19 cellular contexts compared by ENCODE assay signal in the genomic region with DNA sequence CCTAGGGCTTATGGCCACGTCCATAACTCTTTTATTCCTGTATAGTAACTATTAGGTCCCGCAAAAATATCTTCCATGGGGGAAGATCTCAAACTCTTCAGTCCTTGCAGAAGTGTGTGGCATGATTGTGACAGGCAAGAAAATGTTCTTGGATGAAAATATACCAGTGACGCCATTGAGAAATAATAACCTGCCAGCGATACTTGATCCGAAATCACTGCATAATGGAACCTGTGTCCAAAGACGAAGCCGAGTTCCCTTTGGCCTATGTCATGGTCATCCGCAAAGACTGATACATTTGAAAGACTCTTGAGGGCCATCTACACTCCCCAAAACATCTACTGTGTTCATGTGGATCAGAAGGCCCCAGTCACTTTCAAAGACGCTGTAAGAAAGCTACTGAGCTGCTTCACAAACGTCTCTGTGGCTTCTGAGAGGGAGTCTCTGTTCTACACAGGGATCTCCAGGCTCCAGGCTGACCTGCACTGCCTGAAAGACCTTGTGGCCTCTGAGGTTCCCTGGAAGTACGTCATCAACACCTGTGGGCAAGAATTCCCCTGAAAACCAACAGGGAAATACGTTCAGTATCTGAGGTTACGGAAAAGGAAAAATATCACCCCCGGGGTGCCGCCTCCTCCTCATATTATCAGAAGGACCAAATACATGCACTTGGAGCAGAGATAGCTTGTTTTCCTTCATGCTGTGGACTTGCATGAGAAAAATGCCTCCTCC. TPM values are rescaled to one million over a fixed set of nuclear protein-coding genes. Genes with fewer than 3 reads are reported as not detected.
DNase-seq lines count a peak whose midpoint lies in the region; ATAC-seq, FAIRE-seq and TF ChIP-seq lines count a peak whose summit lies in the region.
"Had no signal": no experiment of that assay in that cellular context is flagged by ENCODE, and none has a peak within 500 bp of the region (broad histone marks: within the 10 kb centered on the region; RNA-seq: fewer than 3 reads in every experiment).

No MANE protein-coding gene starts in this region.

- no peak overlapping the region for H3K27ac Mint-ChIP-seq in MCF 10A (ENCODE audit: low read depth, unreplicated experiment)
- H3K27ac Mint-ChIP-seq in neural progenitor cell, result no peak overlapping the region
- no peak overlapping the region for H3K27ac Mint-ChIP-seq in activated naive CD4-positive, alpha-beta T cell treated with anti-CD3 and anti-CD28 coated beads for 36 hours
- H3K27ac Mint-ChIP-seq: CD14-positive monocyte; CD8-positive, alpha-beta T cell; GM23338 had no signal

- FAIRE-seq in K562 (lab: Jason Lieb, UNC), result no peak
- FAIRE-seq: D721Med, HTR-8/SVneo had no signal

- TF ChIP-seq CTCF in mammary epithelial cell (conservative IDR thresholded peaks at IDR 0.05 in 1 of 2, IDR thresholded peaks at IDR 0.05 in 1 of 2; ENCODE audit: extremely low read depth in 1 of 2, insufficient read depth in 1 of 2, low read depth in 1 of 2, low read length in 2 of 2) (no peak), MCF 10A (IDR thresholded peaks at IDR 0.05; ENCODE audit: unreplicated experiment) (no peak), K562 (IDR thresholded peaks at IDR 0.05 in 2 of 3, conservative IDR thresholded peaks at IDR 0.05 in 1 of 3; ENCODE audit: insufficient read depth in 2 of 3, low read depth in 1 of 3, low read length in 3 of 3) (no peak), neural progenitor cell (IDR thresholded peaks at IDR 0.05) (no peak)

- H2AFZ ChIP-seq in mammary epithelial cell (ENCODE audit: low read depth, low read length), result peak overlapping the region; percentile 3
- peak overlapping the region; percentile 30 for H2AFZ ChIP-seq in K562 (ENCODE audit: low read depth, low read length)
- H2AFZ ChIP-seq in neural progenitor cell (replicated peaks), result peak overlapping the region; percentile 26
- H2AFZ ChIP-seq: GM23338 had no signal

- H3K9me3 ChIP-seq in mammary epithelial cell (replicated peaks; ENCODE audit: insufficient read depth, low read length), result no peaks in the 10 kb centered on the region
- H3K9me3 ChIP-seq in K562 (replicated peaks; ENCODE audit: control insufficient read depth, insufficient read depth, low read depth, low read length), result no peaks in the 10 kb centered on the region
- H3K9me3 ChIP-seq in neural progenitor cell (ENCODE audit: low read depth), result no peaks in the 10 kb centered on the region
- H3K9me3 ChIP-seq: HAP-1 had no signal

- H4K20me1 ChIP-seq in mammary epithelial cell (ENCODE audit: insufficient read depth, low read length) (no peaks in the 10 kb centered on the region), K562 (replicated peaks; ENCODE audit: control insufficient read depth, insufficient read depth, low read length) (no peaks in the 10 kb centered on the region), neural progenitor cell (ENCODE audit: low read depth) (no peaks in the 10 kb centered on the region)

- in situ Hi-C loops in mammary epithelial cell (cut with MboI; ENCODE audit: low sequenced_read_pairs in 2 of 2) (loop anchor here (10.0 kb wide), 2 partner anchors 181 to 291 kb away; partner anchors contain the start of genes C6orf52 (in 1 of the 2) and PAK1IP1 (in 1 of the 2)), K562 (cut with MboI) (no loop called here)

- H3K9me3 Mint-ChIP-seq in MCF 10A (ENCODE audit: unreplicated experiment) (no peaks in the 10 kb centered on the region), neural progenitor cell (no peaks in the 10 kb centered on the region)
- H3K9me3 Mint-ChIP-seq in activated naive CD4-positive, alpha-beta T cell treated with anti-CD3 and anti-CD28 coated beads for 36 hours, result no peaks in the 10 kb centered on the region
- H3K9me3 Mint-ChIP-seq: CD14-positive monocyte; CD8-positive, alpha-beta T cell; GM23338 had no signal

- no peak for DNase-seq in mammary epithelial cell
- no peak for DNase-seq in MCF 10A (ENCODE audit: unreplicated experiment)
- peak in 1 of 4 experiments; percentile 19 for DNase-seq in K562 (ENCODE audit: extremely low read depth in 1 of 4, low spot score in 3 of 4)
- DNase-seq in neural progenitor cell (ENCODE audit: low spot score), result no peak
- DNase-seq in stimulated activated naive CD8-positive, alpha-beta T cell treated with anti-CD3 and anti-CD28 coated beads, Interleukin-15, Interleukin-2, amounts not matched to agents 100 U/mL and 50 U/mL, for 24 hours, result no peak
- DNase-seq in NCI-H2107 (lab: John Stamatoyannopoulos, UW), result no peak
- no peak for DNase-seq in activated naive CD4-positive, alpha-beta T cell treated with anti-CD3 and anti-CD28 coated beads for 36 hours
- DNase-seq: CD8-positive, alpha-beta T cell; COR-L47; DMS153; DMS79 treated with DMSO at 0.1 percent for 48 hours; GF-D8 had no signal

- H3K4me2 ChIP-seq in mammary epithelial cell (ENCODE audit: insufficient read depth, low read depth, low read length) (no peak overlapping the region), K562 (ENCODE audit: insufficient read depth, low read length) (no peak overlapping the region), neural progenitor cell (no peak overlapping the region)
- H3K4me2 ChIP-seq: GM23338 had no signal

- no peak overlapping the region for H3K4me3 ChIP-seq in mammary epithelial cell (replicated peaks in 1 of 3; ENCODE audit: insufficient read depth in 1 of 3, low read depth in 2 of 3, low read length in 3 of 3)
- H3K4me3 ChIP-seq in K562, result no peak overlapping the region
- H3K4me3 ChIP-seq in neural progenitor cell, result no peak overlapping the region
- H3K4me3 ChIP-seq: GM23338, HAP-1 had no signal

- dilution Hi-C loops in mammary epithelial cell (cut with HindIII; ENCODE audit: low sequenced_read_pairs), result loop anchor here (25.0 kb wide), 1 partner anchor 298 kb away; no protein-coding TSS in a partner anchor

- H3K27ac ChIP-seq in mammary epithelial cell (ENCODE audit: insufficient read depth, low read depth, low read length), result no peak overlapping the region
- H3K27ac ChIP-seq in K562 (ENCODE audit: extremely low read depth, low read depth, low read length), result no peak overlapping the region
- H3K27ac ChIP-seq in neural progenitor cell, result no peak overlapping the region
- H3K27ac ChIP-seq: 22Rv1 had no signal

- H3K79me2 ChIP-seq in mammary epithelial cell (ENCODE audit: insufficient read depth, low read length), result no peaks in the 10 kb centered on the region
- H3K79me2 ChIP-seq in K562 (ENCODE audit: control insufficient read depth, insufficient read depth, low read length), result no peaks in the 10 kb centered on the region
- no peaks in the 10 kb centered on the region for H3K79me2 ChIP-seq in neural progenitor cell (ENCODE audit: low read depth)

- H3F3A ChIP-seq in neural progenitor cell (ENCODE audit: low read depth), result peaks cover 12% of the 10 kb centered on the region

- CTCF ChIA-PET in mammary epithelial cell (lab: Charles Lee; ENCODE audit: low non-redundant PET), result no interaction called here
- CTCF ChIA-PET in MCF 10A (lab: Yijun Ruan, JAX), result no interaction called here
- CTCF ChIA-PET in K562 (lab: Yijun Ruan, JAX; ENCODE audit: low intra/inter-chr PET ratio), result no interaction called here
- CTCF ChIA-PET in activated naive CD4-positive, alpha-beta T cell treated with anti-CD3 and anti-CD28 coated beads for 36 hours (lab: Charles Lee), result no interaction called here

- H3K27me3 ChIP-seq in mammary epithelial cell (ENCODE audit: insufficient read depth, low read length) (no peaks in the 10 kb centered on the region), K562 (ENCODE audit: control insufficient read depth in 2 of 2, insufficient read depth in 2 of 2, low read length in 2 of 2) (no peaks in the 10 kb centered on the region), neural progenitor cell (no peaks in the 10 kb centered on the region)

- no peak for TF ChIP-seq POLR2A in K562 (conservative IDR thresholded peaks at IDR 0.05)

- no peak for TF ChIP-seq RAD21 in K562 (CRISPR knock-in tag; conservative IDR thresholded peaks at IDR 0.05 in 1 of 2, IDR thresholded peaks at IDR 0.05 in 1 of 2)

- no peaks in the 10 kb centered on the region for H3K36me3 ChIP-seq in mammary epithelial cell (ENCODE audit: insufficient read depth, low read length)
- H3K36me3 ChIP-seq in K562 (ENCODE audit: control insufficient read depth, insufficient read depth, low read length), result no peaks in the 10 kb centered on the region
- no peaks in the 10 kb centered on the region for H3K36me3 ChIP-seq in neural progenitor cell
- H3K36me3 ChIP-seq: HAP-1 had no signal

- POLR2A ChIA-PET in MCF 10A (lab: Yijun Ruan, JAX), result interaction anchor here (0.6 kb wide), 1 partner anchor 38 kb away, joined by 3 read pairs; no protein-coding TSS in a partner anchor
- POLR2A ChIA-PET in K562 (lab: Yijun Ruan, JAX), result interaction anchor here (0.5 kb wide), 1 partner anchor 16 kb away, joined by 3 read pairs; no protein-coding TSS in a partner anchor

- BruUV-seq in mammary epithelial cell (replicated peaks; lab: Mats Ljungman, UMichigan) (no TSS peak), MCF 10A (replicated peaks; lab: Mats Ljungman, UMichigan) (no TSS peak), K562 (replicated peaks; lab: Mats Ljungman, UMichigan) (no TSS peak)

- 79% methylated on average over 15 of the region's 15 CpGs for WGBS in mammary epithelial cell (ENCODE audit: low coverage, missing lambda C conversion rate)
- WGBS in K562 (ENCODE audit: insufficient coverage, low coverage, missing lambda C conversion rate), result 48% methylated on average over 15 of the region's 15 CpGs

- no peaks in the 10 kb centered on the region for H3K27me3 Mint-ChIP-seq in MCF 10A (ENCODE audit: insufficient read depth, unreplicated experiment)
- H3K27me3 Mint-ChIP-seq in neural progenitor cell (ENCODE audit: insufficient read depth, low read depth), result peaks cover 2% of the 10 kb centered on the region
- peaks cover 5% of the 10 kb centered on the region for H3K27me3 Mint-ChIP-seq in activated naive CD4-positive, alpha-beta T cell treated with anti-CD3 and anti-CD28 coated beads for 36 hours (ENCODE audit: low read depth)

- intact Hi-C loops in mammary epithelial cell (cut with micrococcal nuclease), result no loop called here
- intact Hi-C loops in MCF 10A (cut with micrococcal nuclease), result no loop called here
- intact Hi-C loops in K562 (cut with micrococcal nuclease), result loop anchor here (5.0 kb wide), 1 partner anchor 193 kb away; no protein-coding TSS in a partner anchor
- intact Hi-C loops in activated naive CD4-positive, alpha-beta T cell treated with anti-CD3 and anti-CD28 coated beads for 36 hours (cut with micrococcal nuclease), result no loop called here

- H3K9ac ChIP-seq in mammary epithelial cell (ENCODE audit: insufficient read depth, low read length) (no peak overlapping the region), K562 (ENCODE audit: insufficient read depth in 1 of 2, low read depth in 2 of 2, low read length in 2 of 2) (no peak overlapping the region), neural progenitor cell (no peak overlapping the region)

- H3K4me3 Mint-ChIP-seq in MCF 10A (ENCODE audit: unreplicated experiment) (no peak overlapping the region), neural progenitor cell (no peak overlapping the region)
- no peak overlapping the region for H3K4me3 Mint-ChIP-seq in activated naive CD4-positive, alpha-beta T cell treated with anti-CD3 and anti-CD28 coated beads for 36 hours
- H3K4me3 Mint-ChIP-seq: CD14-positive monocyte; CD8-positive, alpha-beta T cell; GM23338 had no signal

- H3K36me3 Mint-ChIP-seq in MCF 10A (ENCODE audit: insufficient read depth, unreplicated experiment) (no peaks in the 10 kb centered on the region), neural progenitor cell (no peaks in the 10 kb centered on the region)
- H3K36me3 Mint-ChIP-seq in activated naive CD4-positive, alpha-beta T cell treated with anti-CD3 and anti-CD28 coated beads for 36 hours (ENCODE audit: low read depth), result no peaks in the 10 kb centered on the region
- H3K36me3 Mint-ChIP-seq: CD14-positive monocyte; CD8-positive, alpha-beta T cell had no signal

- TF ChIP-seq EP300 in K562 (IDR thresholded peaks at IDR 0.05; ENCODE audit: low read length), result no peak

- no peaks in the 10 kb centered on the region for H3K9me1 ChIP-seq in K562 (ENCODE audit: control insufficient read depth, insufficient read depth, low read length)

- no peaks in the 10 kb centered on the region for H3K4me1 ChIP-seq in mammary epithelial cell (ENCODE audit: insufficient read depth, low read length)
- H3K4me1 ChIP-seq in K562 (replicated peaks in 1 of 2; ENCODE audit: control insufficient read depth in 2 of 2, insufficient read depth in 2 of 2, low read length in 2 of 2), result peaks cover 13% of the 10 kb centered on the region in 2 experiments
- H3K4me1 ChIP-seq in neural progenitor cell, result peaks cover 9% of the 10 kb centered on the region

- H3K4me1 Mint-ChIP-seq in MCF 10A (ENCODE audit: insufficient read depth, unreplicated experiment) (peaks cover 13% of the 10 kb centered on the region), neural progenitor cell (peaks cover 7% of the 10 kb centered on the region)
- H3K4me1 Mint-ChIP-seq in activated naive CD4-positive, alpha-beta T cell treated with anti-CD3 and anti-CD28 coated beads for 36 hours (ENCODE audit: low read depth), result no peaks in the 10 kb centered on the region

- no peak for ATAC-seq in K562
- peak; percentile 32 for ATAC-seq in stimulated activated naive CD8-positive, alpha-beta T cell treated with anti-CD3 and anti-CD28 coated beads, Interleukin-15, Interleukin-2, amounts not matched to agents 100 U/mL and 50 U/mL, for 24 hours
- ATAC-seq in HG03378 (IDR thresholded peaks at IDR 0.05; ENCODE audit: unreplicated experiment), result no peak
- ATAC-seq: CD8-positive, alpha-beta T cell; GM23338 had no signal

RNA-seq across cellular contexts. Expression of gene GCNT2, which starts 6.9 kb away (rescaled TPM):
- total RNA-seq in mammary epithelial cell (under 1 TPM in 1 of 2 donors, not detected in 1; 0.33 TPM), MCF 10A (2022) (0.63 and 0.96 TPM in 2 replicates), K562 (2014; rRNA removed) (1.0 and 1.3 TPM in 2 replicates), K562 (2014; rRNA removed; fragmentation: Illumina TruSeq; extraction: Trizol) (2.0 and 2.2 TPM in 2 replicates), K562 (2015; rRNA removed; fragmentation: Illumina TruSeq; extraction: Trizol) (1.7 and 2.6 TPM in 2 replicates), K562 (2021) (1.3 and 1.8 TPM in 2 replicates), neural progenitor cell (ENCODE audit: low replicate concordance) (34.7 and 48.4 TPM in 2 replicates)
- polyA plus RNA-seq in mammary epithelial cell (0.02 TPM), K562 (2011; rRNA removed) (0.54 and 0.78 TPM in 2 replicates), K562 (2014; fragmentation: Illumina TruSeq; extraction: Trizol) (1.4 and 1.6 TPM in 2 replicates), K562 (2014; fragmentation: Nextera tagmentation; extraction: Ambion mirVana) (1 to 10 TPM; 1.1 to 1.4 TPM), K562 (2014; rRNA removed) (1.4 and 1.9 TPM in 2 replicates)
- not detected for polyA minus RNA-seq in mammary epithelial cell
- total RNA-seq in K562 (2011; cell fraction: chromatin; rRNA removed; ENCODE audit: low replicate concordance), result 8.1 and 18.1 TPM in 2 replicates
- 3.3 and 3.9 TPM in 2 replicates for total RNA-seq in K562 (2011; cell fraction: nucleolus; rRNA removed)
- 3.7 and 5.9 TPM in 2 replicates for total RNA-seq in K562 (2011; cell fraction: nucleoplasm; rRNA removed)
- 0.07 and 0.24 TPM in 2 replicates for polyA plus RNA-seq in K562 (2011; cell fraction: cytosol; rRNA removed)
- 0.52 and 0.68 TPM in 2 replicates for polyA plus RNA-seq in K562 (2011; cell fraction: nucleus; rRNA removed)
- polyA plus RNA-seq in K562 (2012), result 1.6 and 1.7 TPM in 2 replicates
- 1.2 and 1.6 TPM in 2 replicates for polyA minus RNA-seq in K562 (2011; rRNA and poly(A)+ RNA removed)
- not detected in 2 replicates for polyA minus RNA-seq in K562 (2011; cell fraction: cytosol; rRNA and poly(A)+ RNA removed)
- polyA minus RNA-seq in K562 (2011; cell fraction: nucleus; rRNA and poly(A)+ RNA removed), result 0.67 and 0.81 TPM in 2 replicates
- total RNA-seq in activated naive CD4-positive, alpha-beta T cell treated with anti-CD3 and anti-CD28 coated beads for 36 hours, result 1 to 10 TPM; 1.4 to 1.6 TPM
